22 cellular contexts compared by ENCODE assay signal in genomic region chr10:127923646-127924045, GRCh38. TPM values are rescaled to one million over a fixed set of nuclear protein-coding genes. Genes with fewer than 3 reads are reported as not detected.
DNase-seq lines count a peak whose midpoint lies in the region; ATAC-seq and TF ChIP-seq lines count a peak whose summit lies in the region.
"Had no signal": no experiment of that assay in that cellular context is flagged by ENCODE, and none has a peak within 500 bp of the region (broad histone marks: within the 10 kb centered on the region; RNA-seq: fewer than 3 reads in every experiment).

No MANE protein-coding gene starts in this region.

- no peak for TF ChIP-seq POLR2A in tibial nerve (IDR thresholded peaks at IDR 0.05)

- TF ChIP-seq RAD21 in SK-N-SH (IDR thresholded peaks at IDR 0.05; ENCODE audit: low read length), result no peak

- 38% methylated on average over 1 of the region's 1 CpG for WGBS in SK-N-SH (ENCODE audit: low lambda C conversion rate)
- 68% methylated on average over 1 of the region's 1 CpG for WGBS in tibial nerve, 2 donors

- H3K27me3 Mint-ChIP-seq in chondrocyte (ENCODE audit: low read depth), result no peaks in the 10 kb centered on the region
- H3K27me3 Mint-ChIP-seq in neural crest cell (ENCODE audit: low read depth), result no peaks in the 10 kb centered on the region
- H3K27me3 Mint-ChIP-seq in natural killer cell treated with Interleukin-12 subunit alpha and Interleukin-12 subunit beta and Interleukin-15 and Interleukin-18, amount 100 ng/mL, for 72 hours, result no peaks in the 10 kb centered on the region
- H3K27me3 Mint-ChIP-seq: activated naive CD8-positive, alpha-beta T cell; stimulated activated naive CD8-positive, alpha-beta T cell treated with anti-CD3 and anti-CD28 coated beads, Interleukin-15, Interleukin-2, amounts not matched to agents 100 ng/mL and 50 ng/mL, for 24 hours had no signal

- H3K9me3 ChIP-seq in SK-N-SH (no peaks in the 10 kb centered on the region), tibial nerve (no peaks in the 10 kb centered on the region)
- H3K9me3 ChIP-seq: SJCRH30 had no signal

- peaks cover 26% of the 10 kb centered on the region for H3F3A ChIP-seq in SK-N-SH (replicated peaks; ENCODE audit: insufficient read depth)

- H3K4me2 ChIP-seq in SK-N-SH, result peak overlapping the region; percentile 79; the same call in 1 of the 2 replicates

- H3K4me3 Mint-ChIP-seq in chondrocyte (ENCODE audit: unreplicated experiment) (no peak overlapping the region), neural crest cell (no peak overlapping the region)
- no peak overlapping the region for H3K4me3 Mint-ChIP-seq in natural killer cell treated with Interleukin-12 subunit alpha and Interleukin-12 subunit beta and Interleukin-15 and Interleukin-18, amount 100 ng/mL, for 72 hours
- H3K4me3 Mint-ChIP-seq: activated naive CD8-positive, alpha-beta T cell; brain; nephron progenitor cell; stimulated activated naive CD8-positive, alpha-beta T cell treated with anti-CD3 and anti-CD28 coated beads, Interleukin-15, Interleukin-2, amounts not matched to agents 100 ng/mL and 50 ng/mL, for 24 hours had no signal

- peaks cover 27 to 50% of the 10 kb centered on the region in 2 experiments; a peak in 3 of 4 replicates for H3K4me1 ChIP-seq in SK-N-SH (ENCODE audit: control insufficient read depth in 1 of 2, insufficient read depth in 2 of 2, low read depth in 1 of 2, low read length in 1 of 2)
- peaks cover 0 to 79% (median 26%) of the 10 kb centered on the region in 4 donors for H3K4me1 ChIP-seq in tibial nerve
- H3K4me1 ChIP-seq: SJCRH30 had no signal

- CTCF ChIA-PET in SK-N-SH (lab: Yijun Ruan, JAX), result interaction anchor here (1.2 to 11.2 kb wide), 7 partner anchors 9 to 155 kb away, joined by 3 to 73 read pairs (median 8); partner anchors contain the start of gene PTPRE

- ATAC-seq in SK-N-SH treated with all-trans-retinoic acid at 6 μM for 48 hours (no peak), GM19395 (IDR thresholded peaks at IDR 0.05; ENCODE audit: unreplicated experiment) (no peak)
- ATAC-seq in natural killer cell treated with Interleukin-12 subunit alpha and Interleukin-12 subunit beta and Interleukin-15 and Interleukin-18, amount 100 ng/mL, for 72 hours, result no peak
- ATAC-seq: esophagus mucosa had no signal

- H3K9me3 Mint-ChIP-seq in chondrocyte (ENCODE audit: low read depth) (peaks cover 3% of the 10 kb centered on the region), neural crest cell (peaks cover 2% of the 10 kb centered on the region)
- H3K9me3 Mint-ChIP-seq in natural killer cell treated with Interleukin-12 subunit alpha and Interleukin-12 subunit beta and Interleukin-15 and Interleukin-18, amount 100 ng/mL, for 72 hours, result no peaks in the 10 kb centered on the region
- H3K9me3 Mint-ChIP-seq: stimulated activated naive CD8-positive, alpha-beta T cell treated with anti-CD3 and anti-CD28 coated beads, Interleukin-15, Interleukin-2, amounts not matched to agents 100 ng/mL and 50 ng/mL, for 24 hours had no signal

- H3K27ac Mint-ChIP-seq in chondrocyte (ENCODE audit: unreplicated experiment) (peak overlapping the region; percentile 99), neural crest cell (ENCODE audit: unreplicated experiment) (peak overlapping the region; percentile 53)
- H3K27ac Mint-ChIP-seq in natural killer cell treated with Interleukin-12 subunit alpha and Interleukin-12 subunit beta and Interleukin-15 and Interleukin-18, amount 100 ng/mL, for 72 hours, result no peak overlapping the region
- H3K27ac Mint-ChIP-seq: activated naive CD8-positive, alpha-beta T cell; nephron progenitor cell; stimulated activated naive CD8-positive, alpha-beta T cell treated with anti-CD3 and anti-CD28 coated beads, Interleukin-15, Interleukin-2, amounts not matched to agents 100 ng/mL and 50 ng/mL, for 24 hours had no signal

- POLR2A ChIA-PET in SK-N-SH (lab: Yijun Ruan, JAX), result no interaction called here

- H3K9ac ChIP-seq in SK-N-SH, result peak overlapping the region; percentile 57; the same call in 1 of the 2 replicates

- no peaks in the 10 kb centered on the region for H3K9me2 ChIP-seq in SK-N-SH

- H3K79me2 ChIP-seq in SK-N-SH (ENCODE audit: insufficient read depth), result no peaks in the 10 kb centered on the region; the same call in 1 of the 2 replicates

- H3K27ac ChIP-seq in SK-N-SH (ENCODE audit: low read depth in 2 of 2, low read length in 1 of 2) (peak overlapping the region; percentile 56 to 94), tibial nerve (peak overlapping the region; percentile 22 to 85 (median 76))
- H3K27ac ChIP-seq: 22Rv1 had no signal

- TF ChIP-seq CTCF in SK-N-SH (IDR thresholded peaks at IDR 0.05) (no peak), chondrocyte (IDR thresholded peaks at IDR 0.05) (no peak), neural crest cell (conservative IDR thresholded peaks at IDR 0.05) (no peak), tibial nerve (IDR thresholded peaks at IDR 0.05) (no peak)

- H3K4me3 ChIP-seq in SK-N-SH (ENCODE audit: low read depth in 2 of 2, low read length in 1 of 2) (no peak overlapping the region), tibial nerve (no peak overlapping the region)
- H3K4me3 ChIP-seq: SJCRH30 had no signal

- TF ChIP-seq EP300 in SK-N-SH (IDR thresholded peaks at IDR 0.05; ENCODE audit: borderline replicate concordance in 1 of 2, low read depth in 1 of 2, low read length in 1 of 2), result peak in 1 of 2 experiments; percentile 33; a peak in 1 of 4 replicates
- no peak for TF ChIP-seq EP300 in tibial nerve (IDR thresholded peaks at IDR 0.05)

- H3K36me3 ChIP-seq in SK-N-SH (replicated peaks in 1 of 2; ENCODE audit: control insufficient read depth in 1 of 2, insufficient read depth in 2 of 2, low read length in 1 of 2) (no peaks in the 10 kb centered on the region), tibial nerve (no peaks in the 10 kb centered on the region)
- H3K36me3 ChIP-seq: SJCRH30 had no signal

- no peaks in the 10 kb centered on the region for H4K20me1 ChIP-seq in SK-N-SH (ENCODE audit: insufficient read depth)

- peaks cover 73% of the 10 kb centered on the region for H3K4me1 Mint-ChIP-seq in chondrocyte (ENCODE audit: low read depth)
- peaks cover 28% of the 10 kb centered on the region for H3K4me1 Mint-ChIP-seq in neural crest cell
- H3K4me1 Mint-ChIP-seq in natural killer cell treated with Interleukin-12 subunit alpha and Interleukin-12 subunit beta and Interleukin-15 and Interleukin-18, amount 100 ng/mL, for 72 hours (ENCODE audit: low read depth in 2 of 2), result peaks cover 24 to 27% of the 10 kb centered on the region in 2 donors

- H3K27me3 ChIP-seq in SK-N-SH (ENCODE audit: insufficient read depth) (no peaks in the 10 kb centered on the region), tibial nerve (no peaks in the 10 kb centered on the region)
- H3K27me3 ChIP-seq: SJCRH30 had no signal

- peaks cover 2% of the 10 kb centered on the region for H3K36me3 Mint-ChIP-seq in chondrocyte (ENCODE audit: low read depth)
- H3K36me3 Mint-ChIP-seq in neural crest cell (ENCODE audit: low read depth), result no peaks in the 10 kb centered on the region
- H3K36me3 Mint-ChIP-seq in natural killer cell treated with Interleukin-12 subunit alpha and Interleukin-12 subunit beta and Interleukin-15 and Interleukin-18, amount 100 ng/mL, for 72 hours, result no peaks in the 10 kb centered on the region
- H3K36me3 Mint-ChIP-seq: activated naive CD8-positive, alpha-beta T cell; brain had no signal

- H2AFZ ChIP-seq in SK-N-SH (ENCODE audit: low read depth), result no peak overlapping the region

- DNase-seq in SK-N-SH (peak; percentile 38), chondrocyte (ENCODE audit: low spot score) (no peak), neural crest cell (ENCODE audit: low read depth, low spot score) (no peak), tibial nerve (ENCODE audit: low spot score in 2 of 2) (no peak), pons (ENCODE audit: low spot score) (no peak)
- DNase-seq in natural killer cell treated with Interleukin-12 subunit alpha and Interleukin-12 subunit beta and Interleukin-15 and Interleukin-18, amount 100 ng/mL, for 72 hours (ENCODE audit: low spot score), result no peak
- DNase-seq: activated CD4-positive, CD25-positive, alpha-beta regulatory T cell; KG1; NCI-H1048; NCI-H2081 treated with DMSO at 0.1 percent for 48 hours; NCI-H510A treated with DMSO at 0.1 percent for 48 hours; nephron progenitor cell; T-helper 9 cell had no signal

TF ChIP-seq in SK-N-SH, 30 proteins besides CTCF, POLR2A, EP300 and RAD21 (continues in another document):
- no peak for TF ChIP-seq TCF12 (IDR thresholded peaks at IDR 0.05)
- TF ChIP-seq, protein P1, sequence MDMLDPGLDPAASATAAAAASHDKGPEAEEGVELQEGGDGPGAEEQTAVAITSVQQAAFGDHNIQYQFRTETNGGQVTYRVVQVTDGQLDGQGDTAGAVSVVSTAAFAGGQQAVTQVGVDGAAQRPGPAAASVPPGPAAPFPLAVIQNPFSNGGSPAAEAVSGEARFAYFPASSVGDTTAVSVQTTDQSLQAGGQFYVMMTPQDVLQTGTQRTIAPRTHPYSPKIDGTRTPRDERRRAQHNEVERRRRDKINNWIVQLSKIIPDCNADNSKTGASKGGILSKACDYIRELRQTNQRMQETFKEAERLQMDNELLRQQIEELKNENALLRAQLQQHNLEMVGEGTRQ (IDR thresholded peaks at IDR 0.05; ENCODE audit: borderline replicate concordance, low read depth, low read length), result no peak

RNA-seq across cellular contexts. Expression of gene PTPRE, which starts 16.7 kb away (rescaled TPM):
- 6.2 and 11.8 TPM in 2 replicates for polyA plus RNA-seq in SK-N-SH (2012; rRNA removed)
- polyA plus RNA-seq in SK-N-SH (2012; cell fraction: cytosol; rRNA removed), result 8.9 and 9.4 TPM in 2 replicates
- polyA plus RNA-seq in SK-N-SH (2012; cell fraction: nucleus; rRNA removed), result 19.9 and 21.3 TPM in 2 replicates
- total RNA-seq in chondrocyte, result 3.1 to 6.2 TPM (median 5.7 TPM) in 3 replicates
- total RNA-seq in neural crest cell, result 1.8 and 2.3 TPM in 2 replicates
- 10 to 100 TPM; 19.0 to 38.1 (median 25.8) TPM for total RNA-seq in tibial nerve
- total RNA-seq in natural killer cell treated with Interleukin-12 subunit alpha and Interleukin-12 subunit beta and Interleukin-15 and Interleukin-18, amount 100 ng/mL, for 72 hours, result 100 to 1,000 TPM in 1 of 2 donors, 10 to 100 TPM in 1; 65.1 to 147 TPM

RNA-seq across cellular contexts. Expression of gene CLRN3, which starts 30.9 kb away (rescaled TPM):
- polyA plus RNA-seq in SK-N-SH (2012; rRNA removed), result 0.08 and 0.25 TPM in 2 replicates
- polyA plus RNA-seq in SK-N-SH (2012; cell fraction: cytosol; rRNA removed), result 0.13 and 0.28 TPM in 2 replicates
- 0.08 and 0.21 TPM in 2 replicates for polyA plus RNA-seq in SK-N-SH (2012; cell fraction: nucleus; rRNA removed)
- total RNA-seq in chondrocyte (not detected in 3 replicates), neural crest cell (not detected in 2 replicates), tibial nerve (not detected)
- total RNA-seq in natural killer cell treated with Interleukin-12 subunit alpha and Interleukin-12 subunit beta and Interleukin-15 and Interleukin-18, amount 100 ng/mL, for 72 hours, result not detected
- total RNA-seq: esophagus mucosa, SJCRH30 had no signal
- polyA plus RNA-seq: BJ had no signal

Comparison
In these comparisons a context has a peak if more than half of its experiments do, and no peak if none do; other contexts are left out.
1. H3K27ac Mint-ChIP-seq: peak in chondrocyte (single experiment) and neural crest cell (single experiment); none in natural killer cell treated with Interleukin-12 subunit alpha and Interleukin-12 subunit beta and Interleukin-15 and Interleukin-18, amount 100 ng/mL, for 72 hours (0 of 2).